Comparison of ENCODE assay signal across 1 cellular context in genomic region chr13:93200626-93201025, GRCh38.
TF ChIP-seq lines count a peak whose summit lies in the region.

No MANE protein-coding gene starts in this region.

TF ChIP-seq in GM23338, 12 proteins besides CTCF, POLR2A, EP300 and RAD21 (continued from another document):
- TF ChIP-seq ZNF462 (CRISPR knock-in tag; IDR thresholded peaks at IDR 0.05) (no peak), STAT1 (IDR thresholded peaks at IDR 0.05; ENCODE audit: unreplicated experiment) (no peak), NANOG (IDR thresholded peaks at IDR 0.05; ENCODE audit: borderline replicate concordance) (no peak), EZH2 (IDR thresholded peaks at IDR 0.05; ENCODE audit: low read depth, unreplicated experiment) (no peak), ZNF331 (CRISPR knock-in tag; IDR thresholded peaks at IDR 0.05; ENCODE audit: low read depth) (no peak), ZNF114 (CRISPR knock-in tag; IDR thresholded peaks at IDR 0.05) (no peak)
